Comparison of ENCODE assay signal across 13 cellular contexts in genomic region chr3:58536501-58537411, GRCh38. TPM values are rescaled to one million over a fixed set of nuclear protein-coding genes. Genes with fewer than 3 reads are reported as not detected.
DNase-seq lines count a peak whose midpoint lies in the region; ATAC-seq and TF ChIP-seq lines count a peak whose summit lies in the region.
"Had no signal": no experiment of that assay in that cellular context is flagged by ENCODE, and none has a peak within 500 bp of the region (broad histone marks: within the 10 kb centered on the region; RNA-seq: fewer than 3 reads in every experiment).

Gene ACOX2, minus strand, starts transcription at chr3:58537190. Its CDS starts 2,084 bp downstream, at chr3:58535106.

- no peak within 1 kb of the TSS for H3K4me3 Mint-ChIP-seq in natural killer cell treated with Interleukin-12 subunit alpha and Interleukin-12 subunit beta and Interleukin-15 and Interleukin-18, amount 100 ng/mL, for 72 hours
- H3K4me3 Mint-ChIP-seq in natural killer cell (no peak within 1 kb of the TSS), neural crest cell (no peak within 1 kb of the TSS)
- H3K4me3 Mint-ChIP-seq in stimulated activated naive B cell treated with anti-CD40 and anti-IgM and Interleukin-4, amounts not matched to agents 10 μg/mL and 1 μg/mL and 100 μg/mL, for 72 hours: no peak within 1 kb of the TSS
- H3K4me3 Mint-ChIP-seq: activated naive CD8-positive, alpha-beta T cell; CD4-positive, alpha-beta T cell; naive thymus-derived CD8-positive, alpha-beta T cell had no signal

- H3K27me3 Mint-ChIP-seq in natural killer cell treated with Interleukin-12 subunit alpha and Interleukin-12 subunit beta and Interleukin-15 and Interleukin-18, amount 100 ng/mL, for 72 hours: peaks cover 2 to 7% of the 10 kb centered on the region in 2 donors
- H3K27me3 Mint-ChIP-seq in natural killer cell (ENCODE audit: low read depth in 2 of 2) (peaks cover 0 to 6% of the 10 kb centered on the region in 2 donors), neural crest cell (ENCODE audit: low read depth) (no peaks in the 10 kb centered on the region)
- no peaks in the 10 kb centered on the region for H3K27me3 Mint-ChIP-seq in stimulated activated naive B cell treated with anti-CD40 and anti-IgM and Interleukin-4, amounts not matched to agents 10 μg/mL and 1 μg/mL and 100 μg/mL, for 72 hours
- H3K27me3 Mint-ChIP-seq: activated naive CD8-positive, alpha-beta T cell; CD4-positive, alpha-beta T cell had no signal

- H3K27ac Mint-ChIP-seq in natural killer cell treated with Interleukin-12 subunit alpha and Interleukin-12 subunit beta and Interleukin-15 and Interleukin-18, amount 100 ng/mL, for 72 hours: no peak within 1 kb of the TSS
- H3K27ac Mint-ChIP-seq in natural killer cell: no peak within 1 kb of the TSS
- peak within 1 kb of the TSS; percentile 73 for H3K27ac Mint-ChIP-seq in neural crest cell (ENCODE audit: unreplicated experiment)
- no peak within 1 kb of the TSS for H3K27ac Mint-ChIP-seq in stimulated activated naive B cell treated with anti-CD40 and anti-IgM and Interleukin-4, amounts not matched to agents 10 μg/mL and 1 μg/mL and 100 μg/mL, for 72 hours
- H3K27ac Mint-ChIP-seq: activated naive CD8-positive, alpha-beta T cell; CD4-positive, alpha-beta T cell; naive thymus-derived CD8-positive, alpha-beta T cell had no signal

- DNase-seq in natural killer cell treated with Interleukin-12 subunit alpha and Interleukin-12 subunit beta and Interleukin-15 and Interleukin-18, amount 100 ng/mL, for 72 hours (ENCODE audit: low spot score): peak; percentile 52
- DNase-seq in natural killer cell: no peak
- DNase-seq in fibroblast of villous mesenchyme (ENCODE audit: low read depth): peak; percentile 55
- no peak for DNase-seq in neural crest cell (ENCODE audit: low read depth, low spot score)
- DNase-seq in stimulated activated naive B cell treated with anti-CD40 and anti-IgM and Interleukin-4, amounts not matched to agents 10 μg/mL and 1 μg/mL and 100 μg/mL, for 72 hours: no peak
- DNase-seq in GM10266 (ENCODE audit: extremely low spot score): no peak
- DNase-seq in NOMO-1 treated with dmso at 0.1 percent for 144 hours (lab: John Stamatoyannopoulos, UW; ENCODE audit: unreplicated experiment): no peak
- DNase-seq: CD4-positive, alpha-beta T cell; naive thymus-derived CD8-positive, alpha-beta T cell had no signal

- no peak for ATAC-seq in natural killer cell treated with Interleukin-12 subunit alpha and Interleukin-12 subunit beta and Interleukin-15 and Interleukin-18, amount 100 ng/mL, for 72 hours
- ATAC-seq in natural killer cell: no peak
- no peak for ATAC-seq in stimulated activated naive B cell treated with anti-CD40 and anti-IgM and Interleukin-4, amounts not matched to agents 10 μg/mL and 1 μg/mL and 100 μg/mL, for 72 hours (replicated peaks)
- no peak for ATAC-seq in GM18861 (IDR thresholded peaks at IDR 0.05; ENCODE audit: unreplicated experiment)
- ATAC-seq: K562; naive thymus-derived CD8-positive, alpha-beta T cell had no signal

- no peaks in the 10 kb centered on the region for H3K36me3 Mint-ChIP-seq in natural killer cell treated with Interleukin-12 subunit alpha and Interleukin-12 subunit beta and Interleukin-15 and Interleukin-18, amount 100 ng/mL, for 72 hours
- H3K36me3 Mint-ChIP-seq in natural killer cell (no peaks in the 10 kb centered on the region), neural crest cell (ENCODE audit: low read depth) (no peaks in the 10 kb centered on the region)
- H3K36me3 Mint-ChIP-seq in stimulated activated naive B cell treated with anti-CD40 and anti-IgM and Interleukin-4, amounts not matched to agents 10 μg/mL and 1 μg/mL and 100 μg/mL, for 72 hours: no peaks in the 10 kb centered on the region
- H3K36me3 Mint-ChIP-seq: activated naive CD8-positive, alpha-beta T cell; naive thymus-derived CD8-positive, alpha-beta T cell had no signal

- H3K4me1 Mint-ChIP-seq in natural killer cell treated with Interleukin-12 subunit alpha and Interleukin-12 subunit beta and Interleukin-15 and Interleukin-18, amount 100 ng/mL, for 72 hours (ENCODE audit: low read depth in 2 of 2): peaks cover 9% of the 10 kb centered on the region in 2 donors
- H3K4me1 Mint-ChIP-seq in natural killer cell: peaks cover 8 to 10% of the 10 kb centered on the region in 2 donors
- H3K4me1 Mint-ChIP-seq in neural crest cell: peaks cover 25% of the 10 kb centered on the region
- H3K4me1 Mint-ChIP-seq in stimulated activated naive B cell treated with anti-CD40 and anti-IgM and Interleukin-4, amounts not matched to agents 10 μg/mL and 1 μg/mL and 100 μg/mL, for 72 hours: peaks cover 8 to 13% of the 10 kb centered on the region in 2 donors

- peak within 1 kb of the TSS; percentile 35 for H3K4me3 ChIP-seq in fibroblast of villous mesenchyme (ENCODE audit: low read depth, low read length)
- H3K4me3 ChIP-seq: K562, SK-N-MC had no signal

- no peaks in the 10 kb centered on the region for H3K9me3 Mint-ChIP-seq in natural killer cell treated with Interleukin-12 subunit alpha and Interleukin-12 subunit beta and Interleukin-15 and Interleukin-18, amount 100 ng/mL, for 72 hours
- H3K9me3 Mint-ChIP-seq in natural killer cell: no peaks in the 10 kb centered on the region
- no peaks in the 10 kb centered on the region for H3K9me3 Mint-ChIP-seq in neural crest cell
- H3K9me3 Mint-ChIP-seq in stimulated activated naive B cell treated with anti-CD40 and anti-IgM and Interleukin-4, amounts not matched to agents 10 μg/mL and 1 μg/mL and 100 μg/mL, for 72 hours: no peaks in the 10 kb centered on the region
- H3K9me3 Mint-ChIP-seq: CD4-positive, alpha-beta T cell; naive thymus-derived CD8-positive, alpha-beta T cell had no signal

- intact Hi-C loops in natural killer cell (cut with micrococcal nuclease): no loop called here

- TF ChIP-seq CTCF in natural killer cell (IDR thresholded peaks at IDR 0.05) (no peak), fibroblast of villous mesenchyme (IDR thresholded peaks at IDR 0.05; ENCODE audit: insufficient read depth, low read depth, low read length) (no peak), neural crest cell (conservative IDR thresholded peaks at IDR 0.05) (no peak), GM10266 (IDR thresholded peaks at IDR 0.05; ENCODE audit: control insufficient read depth, insufficient read depth, low read depth, missing control alignments) (no peak)

RNA-seq across cellular contexts. Expression of gene ACOX2, which starts in this region (rescaled TPM):
- total RNA-seq in natural killer cell treated with Interleukin-12 subunit alpha and Interleukin-12 subunit beta and Interleukin-15 and Interleukin-18, amount 100 ng/mL, for 72 hours: not detected
- total RNA-seq in natural killer cell (not detected), fibroblast of villous mesenchyme (12.1 and 13.9 TPM in 2 replicates), neural crest cell (0.98 and 1.0 TPM in 2 replicates)
- total RNA-seq: CD4-positive, alpha-beta T cell; K562; naive thymus-derived CD8-positive, alpha-beta T cell had no signal

Comparison
In these comparisons a context has a peak if more than half of its experiments do, and no peak if none do; other contexts are left out.
1. Peak in DNase-seq in natural killer cell treated with Interleukin-12 subunit alpha and Interleukin-12 subunit beta and Interleukin-15 and Interleukin-18, amount 100 ng/mL, for 72 hours; RNA of the gene not detected or under 1 TPM.